In the genomic region with DNA sequence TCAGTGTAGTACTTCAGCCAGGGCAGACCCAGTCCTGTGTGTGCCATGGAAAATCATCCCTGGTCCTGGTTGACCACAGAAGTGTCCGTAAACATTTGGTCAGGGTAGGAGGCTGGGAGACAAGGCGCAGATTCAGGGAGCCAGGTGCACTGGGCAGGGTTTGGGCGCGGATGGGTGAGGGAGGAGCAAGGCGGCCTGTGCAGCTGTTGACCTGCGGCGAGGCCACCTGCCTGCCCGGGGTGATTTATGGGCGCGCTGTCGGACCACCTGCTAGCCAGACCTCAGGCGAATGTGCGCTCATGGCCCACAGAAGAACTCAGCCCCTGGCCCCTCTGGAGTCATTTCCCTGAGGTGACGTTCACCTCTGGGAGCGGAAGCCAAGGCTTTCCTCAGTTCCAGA, we compare ENCODE assay signal across 1 cellular context.
TF ChIP-seq lines count a peak whose summit lies in the region.

No MANE protein-coding gene starts in this region.

TF ChIP-seq in H1, 55 proteins besides CTCF, POLR2A, EP300 and RAD21:
- TF ChIP-seq MAFK (IDR thresholded peaks at IDR 0.05; ENCODE audit: low read depth, low read length) (no peak), CEBPB (IDR thresholded peaks at IDR 0.05; ENCODE audit: low read depth, low read length) (no peak), SP1 (IDR thresholded peaks at IDR 0.05; ENCODE audit: low read depth, low read length) (no peak), CHD2 (IDR thresholded peaks at IDR 0.05; ENCODE audit: low read length) (no peak), ASH2L (IDR thresholded peaks at IDR 0.05; ENCODE audit: low read length) (no peak)
